ENCODE assay signal across 1 cellular context in the genomic region with DNA sequence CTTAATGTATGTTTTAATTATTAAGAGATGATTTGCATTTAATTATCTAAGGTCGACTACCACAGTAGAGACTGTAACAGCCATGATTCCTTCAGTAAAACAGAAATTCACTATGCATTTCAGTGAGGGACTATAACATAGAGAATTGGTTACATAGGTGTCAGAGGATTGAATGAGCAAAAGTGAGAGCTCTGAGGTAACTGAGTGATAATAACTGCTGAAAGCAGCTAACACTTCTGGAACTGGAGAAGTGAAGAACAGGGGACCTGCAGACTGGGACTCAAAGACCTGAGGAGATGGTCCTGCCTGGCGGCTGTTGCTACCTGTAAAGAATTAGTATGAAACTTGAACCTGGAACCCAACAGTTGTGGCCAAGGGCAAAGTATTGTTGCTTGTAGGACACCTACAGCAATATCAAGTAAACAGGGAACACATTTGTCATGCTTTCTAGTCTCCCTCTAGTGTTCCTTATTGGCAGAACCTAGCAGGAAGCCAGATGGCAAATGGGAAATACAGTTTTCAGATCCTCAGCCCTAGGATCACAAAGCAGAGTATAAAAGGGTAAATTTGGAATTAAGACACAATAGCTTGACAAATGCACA.
TF ChIP-seq lines count a peak whose summit lies in the region.

No MANE protein-coding gene starts in this region.

TF ChIP-seq in GM23338, 12 proteins besides CTCF, POLR2A, EP300 and RAD21 (continued from another document):
- TF ChIP-seq, protein P1, sequence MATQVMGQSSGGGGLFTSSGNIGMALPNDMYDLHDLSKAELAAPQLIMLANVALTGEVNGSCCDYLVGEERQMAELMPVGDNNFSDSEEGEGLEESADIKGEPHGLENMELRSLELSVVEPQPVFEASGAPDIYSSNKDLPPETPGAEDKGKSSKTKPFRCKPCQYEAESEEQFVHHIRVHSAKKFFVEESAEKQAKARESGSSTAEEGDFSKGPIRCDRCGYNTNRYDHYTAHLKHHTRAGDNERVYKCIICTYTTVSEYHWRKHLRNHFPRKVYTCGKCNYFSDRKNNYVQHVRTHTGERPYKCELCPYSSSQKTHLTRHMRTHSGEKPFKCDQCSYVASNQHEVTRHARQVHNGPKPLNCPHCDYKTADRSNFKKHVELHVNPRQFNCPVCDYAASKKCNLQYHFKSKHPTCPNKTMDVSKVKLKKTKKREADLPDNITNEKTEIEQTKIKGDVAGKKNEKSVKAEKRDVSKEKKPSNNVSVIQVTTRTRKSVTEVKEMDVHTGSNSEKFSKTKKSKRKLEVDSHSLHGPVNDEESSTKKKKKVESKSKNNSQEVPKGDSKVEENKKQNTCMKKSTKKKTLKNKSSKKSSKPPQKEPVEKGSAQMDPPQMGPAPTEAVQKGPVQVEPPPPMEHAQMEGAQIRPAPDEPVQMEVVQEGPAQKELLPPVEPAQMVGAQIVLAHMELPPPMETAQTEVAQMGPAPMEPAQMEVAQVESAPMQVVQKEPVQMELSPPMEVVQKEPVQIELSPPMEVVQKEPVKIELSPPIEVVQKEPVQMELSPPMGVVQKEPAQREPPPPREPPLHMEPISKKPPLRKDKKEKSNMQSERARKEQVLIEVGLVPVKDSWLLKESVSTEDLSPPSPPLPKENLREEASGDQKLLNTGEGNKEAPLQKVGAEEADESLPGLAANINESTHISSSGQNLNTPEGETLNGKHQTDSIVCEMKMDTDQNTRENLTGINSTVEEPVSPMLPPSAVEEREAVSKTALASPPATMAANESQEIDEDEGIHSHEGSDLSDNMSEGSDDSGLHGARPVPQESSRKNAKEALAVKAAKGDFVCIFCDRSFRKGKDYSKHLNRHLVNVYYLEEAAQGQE (IDR thresholded peaks at IDR 0.05; ENCODE audit: unreplicated experiment), result no peak
- TF ChIP-seq POLR2AphosphoS5 (IDR thresholded peaks at IDR 0.05; ENCODE audit: low read depth), result no peak
- TF ChIP-seq, protein P2, sequence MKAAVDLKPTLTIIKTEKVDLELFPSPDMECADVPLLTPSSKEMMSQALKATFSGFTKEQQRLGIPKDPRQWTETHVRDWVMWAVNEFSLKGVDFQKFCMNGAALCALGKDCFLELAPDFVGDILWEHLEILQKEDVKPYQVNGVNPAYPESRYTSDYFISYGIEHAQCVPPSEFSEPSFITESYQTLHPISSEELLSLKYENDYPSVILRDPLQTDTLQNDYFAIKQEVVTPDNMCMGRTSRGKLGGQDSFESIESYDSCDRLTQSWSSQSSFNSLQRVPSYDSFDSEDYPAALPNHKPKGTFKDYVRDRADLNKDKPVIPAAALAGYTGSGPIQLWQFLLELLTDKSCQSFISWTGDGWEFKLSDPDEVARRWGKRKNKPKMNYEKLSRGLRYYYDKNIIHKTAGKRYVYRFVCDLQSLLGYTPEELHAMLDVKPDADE (IDR thresholded peaks at IDR 0.05), result no peak
- no peak for TF ChIP-seq ZNF331 (CRISPR knock-in tag; IDR thresholded peaks at IDR 0.05; ENCODE audit: low read depth)
